9 cellular contexts compared by ENCODE assay signal in genomic region chr3:13549513-13550256, GRCh38. TPM values are rescaled to one million over a fixed set of nuclear protein-coding genes. Genes with fewer than 3 reads are reported as not detected.
DNase-seq lines count a peak whose midpoint lies in the region; ATAC-seq and TF ChIP-seq lines count a peak whose summit lies in the region.
"Had no signal": no experiment of that assay in that cellular context is flagged by ENCODE, and none has a peak within 500 bp of the region (broad histone marks: within the 10 kb centered on the region; RNA-seq: fewer than 3 reads in every experiment).

No MANE protein-coding gene starts in this region.

- ATAC-seq in naive thymus-derived CD4-positive, alpha-beta T cell, result peak; percentile 30

- H3K36me3 ChIP-seq in breast epithelium, result no peaks in the 10 kb centered on the region
- H3K36me3 ChIP-seq in mammary epithelial cell (ENCODE audit: insufficient read depth, low read length), result no peaks in the 10 kb centered on the region
- H3K36me3 ChIP-seq in naive thymus-derived CD4-positive, alpha-beta T cell (ENCODE audit: control insufficient read depth in 2 of 3, insufficient read depth in 3 of 3, low read length in 3 of 3), result no peaks in the 10 kb centered on the region
- H3K36me3 ChIP-seq in uterus, result no peaks in the 10 kb centered on the region

- peaks cover 0 to 3% of the 10 kb centered on the region in 2 donors for H3K4me1 ChIP-seq in breast epithelium
- peaks cover 13% of the 10 kb centered on the region for H3K4me1 ChIP-seq in mammary epithelial cell (ENCODE audit: insufficient read depth, low read length)
- peaks cover 0 to 7% of the 10 kb centered on the region in 2 donors for H3K4me1 ChIP-seq in naive thymus-derived CD4-positive, alpha-beta T cell (ENCODE audit: control insufficient read depth in 2 of 2, insufficient read depth in 2 of 2, low read length in 2 of 2)
- peaks cover 0 to 4% of the 10 kb centered on the region in 2 donors for H3K4me1 ChIP-seq in uterus

- peaks cover 29 to 65% (median 51%) of the 10 kb centered on the region in 5 donors for H3K27me3 Mint-ChIP-seq in naive thymus-derived CD4-positive, alpha-beta T cell

- H3K9me3 ChIP-seq in breast epithelium, result no peaks in the 10 kb centered on the region
- no peaks in the 10 kb centered on the region for H3K9me3 ChIP-seq in mammary epithelial cell (replicated peaks; ENCODE audit: insufficient read depth, low read length)
- H3K9me3 ChIP-seq in naive thymus-derived CD4-positive, alpha-beta T cell (ENCODE audit: control insufficient read depth in 2 of 3, low read length in 3 of 3), result no peaks in the 10 kb centered on the region
- H3K9me3 ChIP-seq in uterus, result no peaks in the 10 kb centered on the region

- H3K27me3 ChIP-seq in breast epithelium (no peaks in the 10 kb centered on the region), mammary epithelial cell (ENCODE audit: insufficient read depth, low read length) (peaks cover 10% of the 10 kb centered on the region), uterus (no peaks in the 10 kb centered on the region)
- H3K27me3 ChIP-seq in naive thymus-derived CD4-positive, alpha-beta T cell (ENCODE audit: control insufficient read depth in 2 of 2, insufficient read depth in 2 of 2, low read length in 2 of 2), result peaks cover 0 to 7% of the 10 kb centered on the region in 2 donors

- peak overlapping the region in 2 of 9 donors; percentile 45 to 71 for H3K27ac Mint-ChIP-seq in naive thymus-derived CD4-positive, alpha-beta T cell

- no peak for DNase-seq in breast epithelium (ENCODE audit: low spot score in 2 of 2)
- DNase-seq in mammary epithelial cell, result no peak
- DNase-seq in coronary artery (ENCODE audit: low spot score), result no peak
- peak in 3 of 9 donors; percentile 2 to 25 (median 10) for DNase-seq in naive thymus-derived CD4-positive, alpha-beta T cell
- DNase-seq in uterus, result no peak
- DNase-seq in AG08395 (ENCODE audit: low spot score), result no peak
- no peak for DNase-seq in inferior parietal cortex (ENCODE audit: extremely low spot score)
- DNase-seq in GDM1 (lab: John Stamatoyannopoulos, UW), result no peak
- DNase-seq: DMS 273 treated with DMSO at 0.1 percent for 48 hours had no signal

- no peak overlapping the region for H3K9ac ChIP-seq in mammary epithelial cell (ENCODE audit: insufficient read depth, low read length)

- H3K36me3 Mint-ChIP-seq in naive thymus-derived CD4-positive, alpha-beta T cell, result peaks cover 0 to 5% (median 3%) of the 10 kb centered on the region in 5 donors

- H3K4me3 ChIP-seq in breast epithelium (peak overlapping the region; percentile 54 to 76 (median 64)), mammary epithelial cell (replicated peaks in 1 of 3; ENCODE audit: insufficient read depth in 1 of 3, low read depth in 2 of 3, low read length in 3 of 3) (no peak overlapping the region), coronary artery (peak overlapping the region; percentile 77), uterus (peak overlapping the region; percentile 21 to 36)
- H3K4me3 ChIP-seq in naive thymus-derived CD4-positive, alpha-beta T cell (ENCODE audit: low read length), result no peak overlapping the region

- H3K79me2 ChIP-seq in mammary epithelial cell (ENCODE audit: insufficient read depth, low read length), result no peaks in the 10 kb centered on the region

- no peak overlapping the region for H2AFZ ChIP-seq in mammary epithelial cell (ENCODE audit: low read depth, low read length)

- TF ChIP-seq CTCF in breast epithelium (IDR thresholded peaks at IDR 0.05), result no peak
- no peak for TF ChIP-seq CTCF in mammary epithelial cell (conservative IDR thresholded peaks at IDR 0.05 in 1 of 2, IDR thresholded peaks at IDR 0.05 in 1 of 2; ENCODE audit: extremely low read depth in 1 of 2, insufficient read depth in 1 of 2, low read depth in 1 of 2, low read length in 2 of 2)
- no peak for TF ChIP-seq CTCF in coronary artery (IDR thresholded peaks at IDR 0.05)
- no peak for TF ChIP-seq CTCF in uterus (IDR thresholded peaks at IDR 0.05)

- dilution Hi-C loops in mammary epithelial cell (cut with HindIII; ENCODE audit: low sequenced_read_pairs), result loop anchor here (10.0 kb wide), 1 partner anchor 55 kb away; no protein-coding TSS in a partner anchor

- peak overlapping the region; percentile 50 to 90 (median 78) for H3K4me3 Mint-ChIP-seq in naive thymus-derived CD4-positive, alpha-beta T cell

- intact Hi-C loops in breast epithelium (cut with DNase I; ENCODE audit: low total_unique reads) (no loop called here), mammary epithelial cell (cut with micrococcal nuclease) (no loop called here), uterus (cut with DNase I; ENCODE audit: low total_unique reads) (no loop called here)
- intact Hi-C loops in naive thymus-derived CD4-positive, alpha-beta T cell (cut with micrococcal nuclease), result no loop called here

- TF ChIP-seq POLR2A in breast epithelium (IDR thresholded peaks at IDR 0.05) (no peak), uterus (IDR thresholded peaks at IDR 0.05) (no peak)

- POLR2A ChIA-PET in naive thymus-derived CD4-positive, alpha-beta T cell (lab: Charles Lee), result no interaction called here

- H3K4me2 ChIP-seq in mammary epithelial cell (ENCODE audit: insufficient read depth, low read depth, low read length), result no peak overlapping the region

- peaks cover 0 to 3% (median 0%) of the 10 kb centered on the region in 11 donors for H3K9me3 Mint-ChIP-seq in naive thymus-derived CD4-positive, alpha-beta T cell

- peaks cover 13 to 25% (median 21%) of the 10 kb centered on the region in 7 donors for H3K4me1 Mint-ChIP-seq in naive thymus-derived CD4-positive, alpha-beta T cell

- CTCF ChIA-PET in mammary epithelial cell (lab: Charles Lee; ENCODE audit: low non-redundant PET), result no interaction called here
- CTCF ChIA-PET in naive thymus-derived CD4-positive, alpha-beta T cell (lab: Charles Lee), result no interaction called here

- H3K27ac ChIP-seq in breast epithelium, result peak overlapping the region; percentile 61 to 87
- no peak overlapping the region for H3K27ac ChIP-seq in mammary epithelial cell (ENCODE audit: insufficient read depth, low read depth, low read length)
- peak overlapping the region; percentile 65 to 80 for H3K27ac ChIP-seq in coronary artery
- no peak overlapping the region for H3K27ac ChIP-seq in naive thymus-derived CD4-positive, alpha-beta T cell (ENCODE audit: low read depth, low read length)
- peak overlapping the region; percentile 6 to 68 for H3K27ac ChIP-seq in uterus

- no TSS peak for BruUV-seq in mammary epithelial cell (replicated peaks; lab: Mats Ljungman, UMichigan)

- in situ Hi-C loops in mammary epithelial cell (cut with MboI; ENCODE audit: low sequenced_read_pairs in 2 of 2), result no loop called here

- H4K20me1 ChIP-seq in mammary epithelial cell (ENCODE audit: insufficient read depth, low read length), result no peaks in the 10 kb centered on the region

- 89% methylated on average over 12 of the region's 21 CpGs for WGBS in mammary epithelial cell (ENCODE audit: low coverage, missing lambda C conversion rate)

RNA-seq across cellular contexts. Expression of gene FBLN2, which starts 0.8 kb away (rescaled TPM):
- total RNA-seq in breast epithelium (100 to 1,000 TPM in 1 of 3 donors, 10 to 100 TPM in 2; 43.5 to 663 (median 81.3) TPM), mammary epithelial cell (1 to 10 TPM in 1 of 2 donors, not detected in 1; 2.2 TPM), uterus (100 to 1,000 TPM in 1 of 4 donors, 10 to 100 TPM in 3; 39.2 to 217 (median 48.6) TPM)
- 0.03 TPM for polyA plus RNA-seq in mammary epithelial cell
- polyA minus RNA-seq in mammary epithelial cell, result not detected
- total RNA-seq in naive thymus-derived CD4-positive, alpha-beta T cell, result 1 to 10 TPM in 1 of 5 experiments, under 1 TPM in 1, not detected in 3; 0.11 to 1.5 TPM
- not detected for polyA plus RNA-seq in naive thymus-derived CD4-positive, alpha-beta T cell

Comparison
In these comparisons a context has a peak if more than half of its experiments do, and no peak if none do; other contexts are left out.
1. H3K27ac ChIP-seq: peak in breast epithelium (2 of 2), coronary artery (2 of 2) and uterus (2 of 2); none in mammary epithelial cell (single experiment) and naive thymus-derived CD4-positive, alpha-beta T cell (single experiment).
2. H3K4me3 ChIP-seq: peak in breast epithelium (3 of 3), coronary artery (single experiment) and uterus (2 of 2); none in mammary epithelial cell (0 of 3) and naive thymus-derived CD4-positive, alpha-beta T cell (single experiment).
3. RNA of gene FBLN2, which starts 0.8 kb away (total RNA-seq): 43.5 to 663 TPM in breast epithelium and 39.2 to 217 TPM in uterus; 2.2 TPM in mammary epithelial cell and 0.11 to 1.5 TPM in naive thymus-derived CD4-positive, alpha-beta T cell; every median in the first group is over 10 times any median in the second.